Comparison of ENCODE assay signal across 8 cellular contexts in the genomic region with DNA sequence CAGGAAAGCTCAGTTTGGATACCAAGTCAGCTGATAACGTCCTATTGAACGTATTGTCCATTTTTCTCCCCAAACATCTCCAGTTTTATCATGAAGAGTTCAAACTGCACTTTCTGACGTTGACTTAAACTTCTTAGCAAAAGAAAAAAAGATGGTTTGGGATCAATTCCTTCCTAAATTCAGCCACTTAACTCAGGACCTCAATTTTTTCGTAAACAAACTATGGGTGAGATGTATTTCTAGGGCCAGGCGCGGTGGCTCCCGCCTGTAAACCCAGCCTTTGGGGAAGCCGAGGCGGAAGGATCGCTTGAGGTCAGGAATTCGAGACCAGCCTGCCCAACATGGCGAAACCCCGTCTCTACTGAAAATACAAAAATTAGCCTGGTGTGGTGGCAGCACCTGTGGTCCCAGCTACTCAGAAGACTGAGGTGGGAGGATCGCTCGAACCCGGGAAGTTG. TPM values are rescaled to one million over a fixed set of nuclear protein-coding genes. Genes with fewer than 3 reads are reported as not detected.
DNase-seq lines count a peak whose midpoint lies in the region; ATAC-seq and TF ChIP-seq lines count a peak whose summit lies in the region.

No MANE protein-coding gene starts in this region.

- in situ Hi-C loops in mammary epithelial cell (cut with MboI; ENCODE audit: low sequenced_read_pairs in 2 of 2), result no loop called here

- no peak for TF ChIP-seq CTCF in mammary epithelial cell (conservative IDR thresholded peaks at IDR 0.05 in 1 of 2, IDR thresholded peaks at IDR 0.05 in 1 of 2; ENCODE audit: extremely low read depth in 1 of 2, insufficient read depth in 1 of 2, low read depth in 1 of 2, low read length in 2 of 2)

- WGBS in mammary epithelial cell (ENCODE audit: low coverage, missing lambda C conversion rate), result 77% methylated on average over 16 of the region's 16 CpGs

- no peak for DNase-seq in mammary epithelial cell
- DNase-seq in MV-4-11 (lab: John Stamatoyannopoulos, UW), result no peak
- DNase-seq in hepatic stellate cell (ENCODE audit: low spot score), result no peak
- DNase-seq in globus pallidus (ENCODE audit: low spot score), result no peak

- CTCF ChIA-PET in mammary epithelial cell (lab: Charles Lee; ENCODE audit: low non-redundant PET), result no interaction called here

- dilution Hi-C loops in mammary epithelial cell (cut with HindIII; ENCODE audit: low sequenced_read_pairs), result no loop called here

- H3K27me3 ChIP-seq in ACC112 (ENCODE audit: insufficient read depth, low read length) (no peaks in the 10 kb centered on the region), HUES48 (ENCODE audit: control insufficient read depth, insufficient read depth, low read length) (no peaks in the 10 kb centered on the region), mammary epithelial cell (ENCODE audit: insufficient read depth, low read length) (no peaks in the 10 kb centered on the region), muscle layer of colon (ENCODE audit: control insufficient read depth in 1 of 2, insufficient read depth in 2 of 2, low read length in 2 of 2) (no peaks in the 10 kb centered on the region)

- H3K9me3 ChIP-seq in HUES48 (ENCODE audit: control insufficient read depth, insufficient read depth, low read length) (no peaks in the 10 kb centered on the region), mammary epithelial cell (replicated peaks; ENCODE audit: insufficient read depth, low read length) (no peaks in the 10 kb centered on the region), muscle layer of colon (ENCODE audit: low read length) (no peaks in the 10 kb centered on the region)

- intact Hi-C loops in mammary epithelial cell (cut with micrococcal nuclease), result no loop called here

- no peaks in the 10 kb centered on the region for H3K36me3 ChIP-seq in ACC112 (ENCODE audit: insufficient read depth, low read length)
- peaks cover 8% of the 10 kb centered on the region; the same call in 1 of the 2 replicates for H3K36me3 ChIP-seq in HUES48 (ENCODE audit: control insufficient read depth, insufficient read depth, low read length)
- H3K36me3 ChIP-seq in mammary epithelial cell (ENCODE audit: insufficient read depth, low read length), result peaks cover 4% of the 10 kb centered on the region
- H3K36me3 ChIP-seq in muscle layer of colon (ENCODE audit: insufficient read depth, low read length), result no peaks in the 10 kb centered on the region

- H3K9ac ChIP-seq in HUES48 (ENCODE audit: low read depth, low read length), result no peak overlapping the region
- no peak overlapping the region for H3K9ac ChIP-seq in mammary epithelial cell (ENCODE audit: insufficient read depth, low read length)
- peak overlapping the region; percentile 75 for H3K9ac ChIP-seq in muscle layer of colon (ENCODE audit: low read length)

- no TSS peak for BruUV-seq in mammary epithelial cell (replicated peaks; lab: Mats Ljungman, UMichigan)

- H3K4me2 ChIP-seq in mammary epithelial cell (ENCODE audit: insufficient read depth, low read depth, low read length), result peak overlapping the region; percentile 88

- no peaks in the 10 kb centered on the region for H4K20me1 ChIP-seq in mammary epithelial cell (ENCODE audit: insufficient read depth, low read length)

- no peak for ATAC-seq in GM19395 (IDR thresholded peaks at IDR 0.05; ENCODE audit: unreplicated experiment)

- H3K79me2 ChIP-seq in ACC112 (ENCODE audit: control insufficient read depth, insufficient read depth, low read length, unreplicated experiment), result peaks cover 23% of the 10 kb centered on the region
- peaks cover 29% of the 10 kb centered on the region for H3K79me2 ChIP-seq in mammary epithelial cell (ENCODE audit: insufficient read depth, low read length)

- H3K4me1 ChIP-seq in ACC112 (ENCODE audit: control insufficient read depth, insufficient read depth, low read length, unreplicated experiment) (peaks cover 11% of the 10 kb centered on the region), HUES48 (ENCODE audit: control insufficient read depth, insufficient read depth, low read length) (peaks cover 7% of the 10 kb centered on the region; the same call in 1 of the 2 replicates), mammary epithelial cell (ENCODE audit: insufficient read depth, low read length) (peaks cover 14% of the 10 kb centered on the region), muscle layer of colon (ENCODE audit: insufficient read depth, low read length) (peaks cover 15% of the 10 kb centered on the region)

- H3K4me3 ChIP-seq in ACC112 (ENCODE audit: low read depth, low read length), result peak overlapping the region; percentile 97
- H3K4me3 ChIP-seq in HUES48 (ENCODE audit: low read depth, low read length), result peak overlapping the region; percentile 93
- peak overlapping the region; percentile 96 to 98 (median 98) for H3K4me3 ChIP-seq in mammary epithelial cell (replicated peaks in 1 of 3; ENCODE audit: insufficient read depth in 1 of 3, low read depth in 2 of 3, low read length in 3 of 3)
- H3K4me3 ChIP-seq in muscle layer of colon (ENCODE audit: low read depth in 1 of 2, low read length in 2 of 2), result peak overlapping the region in 1 of 2 donors; percentile 79

- H2AFZ ChIP-seq in ACC112 (ENCODE audit: low read length, unreplicated experiment) (peak overlapping the region; percentile 87), mammary epithelial cell (ENCODE audit: low read depth, low read length) (peak overlapping the region; percentile 93)

- H3K27ac ChIP-seq in ACC112 (ENCODE audit: low read depth, low read length) (peak overlapping the region; percentile 15), HUES48 (ENCODE audit: low read depth, low read length) (no peak overlapping the region), mammary epithelial cell (ENCODE audit: insufficient read depth, low read depth, low read length) (no peak overlapping the region), muscle layer of colon (ENCODE audit: low read depth, low read length) (peak overlapping the region; percentile 70)

RNA-seq across cellular contexts. Expression of a gene that starts 0.5 kb away (rescaled TPM):
- 10 to 100 TPM; 15.2 to 62.5 TPM for total RNA-seq in mammary epithelial cell
- 45.6 TPM for polyA plus RNA-seq in mammary epithelial cell
- polyA minus RNA-seq in mammary epithelial cell, result 18.6 TPM

RNA-seq across cellular contexts. Expression of a gene that starts 33.4 kb away (rescaled TPM):
- 10 to 100 TPM; 21.7 to 23.1 TPM for total RNA-seq in mammary epithelial cell
- 6.3 TPM for polyA plus RNA-seq in mammary epithelial cell
- polyA minus RNA-seq in mammary epithelial cell, result 27.1 TPM

Comparison
In these comparisons a context has a peak if more than half of its experiments do, and no peak if none do; other contexts are left out.
1. H3K27ac ChIP-seq: peak in ACC112 (single experiment) and muscle layer of colon (single experiment); none in HUES48 (single experiment) and mammary epithelial cell (single experiment).